In genomic region chr1:217133958-217134856, GRCh38 we compare ENCODE assay signal across 11 cellular contexts.
DNase-seq lines count a peak whose midpoint lies in the region; ATAC-seq, FAIRE-seq and TF ChIP-seq lines count a peak whose summit lies in the region.
"Had no signal": no experiment of that assay in that cellular context is flagged by ENCODE, and none has a peak within 500 bp of the region (broad histone marks: within the 10 kb centered on the region; RNA-seq: fewer than 3 reads in every experiment).

No MANE protein-coding gene starts in this region.

- ATAC-seq in pancreas (peak; percentile 19 to 42 (median 28)), GM19351 (IDR thresholded peaks at IDR 0.05; ENCODE audit: unreplicated experiment) (no peak)

- H3K4me1 ChIP-seq in pancreas, result no peaks in the 10 kb centered on the region

- WGBS in pancreas, 2 donors, result 6 to 11% methylated on average over 53 of the region's 53 CpGs

- intact Hi-C loops in pancreas (cut with DNase I), result no loop called here

- peaks cover 0 to 3% (median 0%) of the 10 kb centered on the region in 4 donors for H3K27me3 ChIP-seq in pancreas

- peaks cover 46% of the 10 kb centered on the region for H3K27me3 Mint-ChIP-seq in glutamatergic neuron (ENCODE audit: unreplicated experiment)

- peak overlapping the region; percentile 98 for H3K4me3 Mint-ChIP-seq in glutamatergic neuron (ENCODE audit: unreplicated experiment)

- FAIRE-seq in pancreas (lab: Jason Lieb, UNC), result no peak
- no peak for FAIRE-seq in D721Med (lab: Jason Lieb, UNC)
- FAIRE-seq: bronchial epithelial cell had no signal

- H3K4me1 Mint-ChIP-seq in glutamatergic neuron (ENCODE audit: low read depth, unreplicated experiment), result peaks cover 14% of the 10 kb centered on the region

- peak overlapping the region; percentile 5 to 51 (median 36) for H3K4me3 ChIP-seq in pancreas

- peaks cover 5% of the 10 kb centered on the region for H3K36me3 Mint-ChIP-seq in glutamatergic neuron (ENCODE audit: unreplicated experiment)

- H3K27ac Mint-ChIP-seq in glutamatergic neuron (ENCODE audit: unreplicated experiment), result no peak overlapping the region

- TF ChIP-seq CTCF in glutamatergic neuron (IDR thresholded peaks at IDR 0.05; ENCODE audit: partially characterized antibody, unreplicated experiment), result no peak
- no peak for TF ChIP-seq CTCF in pancreas (IDR thresholded peaks at IDR 0.05)
- TF ChIP-seq CTCF in D721Med (IDR thresholded peaks at IDR 0.05; ENCODE audit: insufficient read depth, missing control alignments), result no peak

- no peaks in the 10 kb centered on the region for H3K36me3 ChIP-seq in pancreas

- H3K9me3 ChIP-seq in pancreas, result no peaks in the 10 kb centered on the region

- peaks cover 9% of the 10 kb centered on the region for H3K9me3 Mint-ChIP-seq in glutamatergic neuron (ENCODE audit: unreplicated experiment)

- peak; percentile 81 for DNase-seq in DMS53 treated with DMSO at 0.1 percent for 48 hours (lab: John Stamatoyannopoulos, UW; ENCODE audit: unreplicated experiment)
- DNase-seq in SK-N-DZ (ENCODE audit: low spot score), result peak; percentile 45
- DNase-seq in glutamatergic neuron, result peak; percentile 49
- peak in 2 of 6 donors; percentile 55 to 60 for DNase-seq in pancreas
- DNase-seq in NCI-H226, result no peak
- no peak for DNase-seq in AG08395 (ENCODE audit: low spot score)
- DNase-seq in D721Med (ENCODE audit: insufficient read length, low spot score), result no peak
- DNase-seq: activated CD4-positive, alpha-beta T cell treated with anti-CD3 and anti-CD28 coated beads, Interleukin-2, amount 10 ng/mL, durations not matched to agents 24 days and 14 days had no signal

- peak overlapping the region; percentile 33 to 67 (median 48) for H3K27ac ChIP-seq in pancreas
- H3K27ac ChIP-seq: HL-60 had no signal

Comparison
In these comparisons a context has a peak if more than half of its experiments do, and no peak if none do; other contexts are left out.
1. DNase-seq: peak in DMS53 treated with DMSO at 0.1 percent for 48 hours (single experiment), SK-N-DZ (single experiment) and glutamatergic neuron (single experiment); none in NCI-H226 (single experiment), AG08395 (single experiment) and D721Med (single experiment).